In genomic region chr19:6021878-6022569, GRCh38 we compare ENCODE assay signal across 8 cellular contexts. TPM values are rescaled to one million over a fixed set of nuclear protein-coding genes. Genes with fewer than 3 reads are reported as not detected.
DNase-seq lines count a peak whose midpoint lies in the region; ATAC-seq and TF ChIP-seq lines count a peak whose summit lies in the region.

No MANE protein-coding gene starts in this region.

- H3K9me3 Mint-ChIP-seq in CD8-positive, alpha-beta memory T cell, result no peaks in the 10 kb centered on the region
- no peaks in the 10 kb centered on the region for H3K9me3 Mint-ChIP-seq in activated T-helper 1 cell treated with anti-CD3 and anti-CD28 coated beads, Interleukin-12 subunit alpha, Interleukin-12 subunit beta, Interleukin-2, Interleukin-4 antibody, amounts not matched to agents 30 ng/mL and 10 ng/mL and 1 ng/mL, durations not matched to agents 14 hours and 24 hours and 36 hours

- intact Hi-C loops in activated T-helper 1 cell treated with anti-CD3 and anti-CD28 coated beads, Interleukin-12 subunit alpha, Interleukin-12 subunit beta, Interleukin-2, Interleukin-4 antibody, amounts not matched to agents 30 ng/mL and 10 ng/mL and 1 ng/mL, durations not matched to agents 14 hours and 24 hours and 36 hours (cut with micrococcal nuclease), result loop anchor here (1.0 kb wide), 3 partner anchors 35 to 218 kb away; no protein-coding TSS in a partner anchor

- no peak overlapping the region for H3K27ac ChIP-seq in CD8-positive, alpha-beta memory T cell (ENCODE audit: low read depth, low read length)
- no peak overlapping the region for H3K27ac ChIP-seq in Peyer's patch
- H3K27ac ChIP-seq in substantia nigra (ENCODE audit: low read depth, low read length, poor library complexity, severe bottlenecking), result no peak overlapping the region

- DNase-seq in CD8-positive, alpha-beta memory T cell, result peak; percentile 58 to 79 (median 66)
- DNase-seq in KG1 (lab: John Stamatoyannopoulos, UW) (peak; percentile 1), Peyer's patch (peak; percentile 67 to 89 (median 68)), foreskin fibroblast (peak; percentile 64 to 88), nucleus accumbens (lab: John Stamatoyannopoulos, UW) (peak in 50 of 56 donors; percentile 2 to 83 (median 34)), substantia nigra (lab: John Stamatoyannopoulos, UW) (peak in 46 of 49 donors; percentile 4 to 80 (median 53))
- peak; percentile 68 for DNase-seq in activated T-helper 1 cell treated with anti-CD3 and anti-CD28 coated beads, Interleukin-12 subunit alpha, Interleukin-12 subunit beta, Interleukin-2, Interleukin-4 antibody, amounts not matched to agents 30 ng/mL and 10 ng/mL and 1 ng/mL, durations not matched to agents 14 hours and 24 hours and 36 hours (ENCODE audit: low spot score)

- no peaks in the 10 kb centered on the region for H3K36me3 ChIP-seq in CD8-positive, alpha-beta memory T cell (ENCODE audit: insufficient read depth, low read length)
- H3K36me3 ChIP-seq in Peyer's patch, result peaks cover 0 to 8% (median 0%) of the 10 kb centered on the region in 3 donors

- TF ChIP-seq CTCF in Peyer's patch (IDR thresholded peaks at IDR 0.05) (peak; percentile 32 to 76 (median 66)), foreskin fibroblast (IDR thresholded peaks at IDR 0.05; ENCODE audit: low read depth, low read length) (peak; percentile 49)

- no peaks in the 10 kb centered on the region for H3K36me3 Mint-ChIP-seq in CD8-positive, alpha-beta memory T cell
- H3K36me3 Mint-ChIP-seq in activated T-helper 1 cell treated with anti-CD3 and anti-CD28 coated beads, Interleukin-12 subunit alpha, Interleukin-12 subunit beta, Interleukin-2, Interleukin-4 antibody, amounts not matched to agents 30 ng/mL and 10 ng/mL and 1 ng/mL, durations not matched to agents 14 hours and 24 hours and 36 hours (ENCODE audit: low read depth), result no peaks in the 10 kb centered on the region

- no peaks in the 10 kb centered on the region for H3K4me1 Mint-ChIP-seq in CD8-positive, alpha-beta memory T cell
- no peaks in the 10 kb centered on the region for H3K4me1 Mint-ChIP-seq in activated T-helper 1 cell treated with anti-CD3 and anti-CD28 coated beads, Interleukin-12 subunit alpha, Interleukin-12 subunit beta, Interleukin-2, Interleukin-4 antibody, amounts not matched to agents 30 ng/mL and 10 ng/mL and 1 ng/mL, durations not matched to agents 14 hours and 24 hours and 36 hours (ENCODE audit: low read depth)

- no peak for TF ChIP-seq POLR2A in Peyer's patch (IDR thresholded peaks at IDR 0.05)

- H3K27ac Mint-ChIP-seq in CD8-positive, alpha-beta memory T cell, result no peak overlapping the region
- no peak overlapping the region for H3K27ac Mint-ChIP-seq in activated T-helper 1 cell treated with anti-CD3 and anti-CD28 coated beads, Interleukin-12 subunit alpha, Interleukin-12 subunit beta, Interleukin-2, Interleukin-4 antibody, amounts not matched to agents 30 ng/mL and 10 ng/mL and 1 ng/mL, durations not matched to agents 14 hours and 24 hours and 36 hours

- CTCF ChIA-PET in CD8-positive, alpha-beta memory T cell (lab: Charles Lee), result interaction anchor here (0.7 to 3.0 kb wide), 20 partner anchors 9 to 227 kb away, joined by 3 to 31 read pairs (median 4); partner anchors contain the start of gene NRTN

- ATAC-seq in HG03520 (IDR thresholded peaks at IDR 0.05; ENCODE audit: unreplicated experiment), result no peak

- no peaks in the 10 kb centered on the region for H3K4me1 ChIP-seq in CD8-positive, alpha-beta memory T cell (ENCODE audit: insufficient read depth, low read length)
- no peaks in the 10 kb centered on the region for H3K4me1 ChIP-seq in Peyer's patch

- no peaks in the 10 kb centered on the region for H3K27me3 ChIP-seq in CD8-positive, alpha-beta memory T cell (ENCODE audit: insufficient read depth, low read length, poor library complexity, severe bottlenecking)
- H3K27me3 ChIP-seq in Peyer's patch, result no peaks in the 10 kb centered on the region

- H3K9me3 ChIP-seq in CD8-positive, alpha-beta memory T cell (ENCODE audit: low read length), result no peaks in the 10 kb centered on the region
- H3K9me3 ChIP-seq in Peyer's patch, result no peaks in the 10 kb centered on the region

- H3K27me3 Mint-ChIP-seq in CD8-positive, alpha-beta memory T cell, result peaks cover 5 to 17% of the 10 kb centered on the region in 2 donors
- peaks cover 2% of the 10 kb centered on the region for H3K27me3 Mint-ChIP-seq in activated T-helper 1 cell treated with anti-CD3 and anti-CD28 coated beads, Interleukin-12 subunit alpha, Interleukin-12 subunit beta, Interleukin-2, Interleukin-4 antibody, amounts not matched to agents 30 ng/mL and 10 ng/mL and 1 ng/mL, durations not matched to agents 14 hours and 24 hours and 36 hours (ENCODE audit: insufficient read depth)

- POLR2A ChIA-PET in CD8-positive, alpha-beta memory T cell (lab: Charles Lee), result no interaction called here

- no peak overlapping the region for H3K4me3 ChIP-seq in CD8-positive, alpha-beta memory T cell (ENCODE audit: low read length)
- H3K4me3 ChIP-seq in Peyer's patch (no peak overlapping the region), foreskin fibroblast (ENCODE audit: low read depth in 1 of 2, low read length in 2 of 2) (no peak overlapping the region)

- H3K4me3 Mint-ChIP-seq in CD8-positive, alpha-beta memory T cell, result no peak overlapping the region
- no peak overlapping the region for H3K4me3 Mint-ChIP-seq in activated T-helper 1 cell treated with anti-CD3 and anti-CD28 coated beads, Interleukin-12 subunit alpha, Interleukin-12 subunit beta, Interleukin-2, Interleukin-4 antibody, amounts not matched to agents 30 ng/mL and 10 ng/mL and 1 ng/mL, durations not matched to agents 14 hours and 24 hours and 36 hours

RNA-seq across cellular contexts. Expression of gene RANBP3, which starts 44.1 kb away (rescaled TPM):
- total RNA-seq in CD8-positive, alpha-beta memory T cell, result 10 to 100 TPM; 94.8 to 97.6 TPM
- polyA plus RNA-seq in CD8-positive, alpha-beta memory T cell, result 9.7 TPM
- total RNA-seq in Peyer's patch, result 100 to 1,000 TPM in 2 of 4 donors, 10 to 100 TPM in 2; 59.7 to 104 (median 91.1) TPM
- 122 and 126 TPM in 2 replicates for total RNA-seq in activated T-helper 1 cell treated with anti-CD3 and anti-CD28 coated beads, Interleukin-12 subunit alpha, Interleukin-12 subunit beta, Interleukin-2, Interleukin-4 antibody, amounts not matched to agents 30 ng/mL and 10 ng/mL and 1 ng/mL, durations not matched to agents 14 hours and 24 hours and 36 hours

Comparison
In these comparisons a context has a peak if more than half of its experiments do, and no peak if none do; other contexts are left out.
1. DNase-seq: peak in every context shown above with its lines; median percentile 76 in foreskin fibroblast; 68 in Peyer's patch; 68 in activated T-helper 1 cell treated with anti-CD3 and anti-CD28 coated beads, Interleukin-12 subunit alpha, Interleukin-12 subunit beta, Interleukin-2, Interleukin-4 antibody, amounts not matched to agents 30 ng/mL and 10 ng/mL and 1 ng/mL, durations not matched to agents 14 hours and 24 hours and 36 hours; 66 in CD8-positive, alpha-beta memory T cell; 53 in substantia nigra; 34 in nucleus accumbens; 1 in KG1.